In genomic region chr9:97809666-97810344, GRCh38 we compare ENCODE assay signal across 22 cellular contexts. TPM values are rescaled to one million over a fixed set of nuclear protein-coding genes. Genes with fewer than 3 reads are reported as not detected.
DNase-seq lines count a peak whose midpoint lies in the region; ATAC-seq, FAIRE-seq and TF ChIP-seq lines count a peak whose summit lies in the region.
"Had no signal": no experiment of that assay in that cellular context is flagged by ENCODE, and none has a peak within 500 bp of the region (broad histone marks: within the 10 kb centered on the region; RNA-seq: fewer than 3 reads in every experiment).

No MANE protein-coding gene starts in this region.

- H3K9me3 Mint-ChIP-seq in natural killer cell, result no peaks in the 10 kb centered on the region
- H3K9me3 Mint-ChIP-seq: nephron had no signal

- H3K4me2 ChIP-seq in keratinocyte (ENCODE audit: control insufficient read depth, extremely low read depth, insufficient read depth, low read depth, low read length) (peak overlapping the region; percentile 43), MM.1S (ENCODE audit: low read depth, low read length) (no peak overlapping the region)

- no peak for ATAC-seq in natural killer cell

- no peaks in the 10 kb centered on the region for H3K36me3 Mint-ChIP-seq in natural killer cell

- no peak overlapping the region for H3K4me3 Mint-ChIP-seq in natural killer cell
- H3K4me3 Mint-ChIP-seq: nephron had no signal

- peaks cover 53% of the 10 kb centered on the region for H3K4me1 ChIP-seq in keratinocyte (ENCODE audit: control insufficient read depth, extremely low read depth, insufficient read depth, low read length)
- no peaks in the 10 kb centered on the region for H3K4me1 ChIP-seq in MM.1S (ENCODE audit: low read length)
- H3K4me1 ChIP-seq: stomach had no signal

- intact Hi-C loops in natural killer cell (cut with micrococcal nuclease), result no loop called here

- no peak overlapping the region for H3K27ac Mint-ChIP-seq in natural killer cell
- H3K27ac Mint-ChIP-seq: nephron had no signal

- no peak overlapping the region for H3K4me3 ChIP-seq in WERI-Rb-1 (ENCODE audit: low read depth, low read length)
- H3K4me3 ChIP-seq in keratinocyte (ENCODE audit: control insufficient read depth in 2 of 3, extremely low read depth in 1 of 3, insufficient read depth in 2 of 3, low read depth in 1 of 3, low read length in 3 of 3), result no peak overlapping the region
- H3K4me3 ChIP-seq in MM.1S (ENCODE audit: low read length), result no peak overlapping the region
- H3K4me3 ChIP-seq: stomach had no signal

- H3K9ac ChIP-seq in keratinocyte (ENCODE audit: control insufficient read depth, extremely low read depth, insufficient read depth, low read length) (no peak overlapping the region), MM.1S (ENCODE audit: low read length) (no peak overlapping the region)

- H3K27ac ChIP-seq in WERI-Rb-1 (no peak overlapping the region), keratinocyte (ENCODE audit: control insufficient read depth, insufficient read depth, low read length) (peak overlapping the region; percentile 9), MM.1S (ENCODE audit: low read length) (no peak overlapping the region)
- H3K27ac ChIP-seq: C4-2B, stomach had no signal

- no peaks in the 10 kb centered on the region for H3K4me1 Mint-ChIP-seq in natural killer cell
- H3K4me1 Mint-ChIP-seq: nephron had no signal

- H4K20me1 ChIP-seq in keratinocyte (ENCODE audit: control insufficient read depth, extremely low read depth, insufficient read depth, low read length) (no peaks in the 10 kb centered on the region), MM.1S (ENCODE audit: insufficient read depth, low read length) (no peaks in the 10 kb centered on the region)

- H3K79me2 ChIP-seq in keratinocyte (ENCODE audit: control insufficient read depth, insufficient read depth, low read length) (no peaks in the 10 kb centered on the region), MM.1S (ENCODE audit: low read length) (no peaks in the 10 kb centered on the region)

- H3K27me3 Mint-ChIP-seq in natural killer cell (ENCODE audit: low read depth in 2 of 2), result peaks cover 14 to 36% of the 10 kb centered on the region in 2 donors

- dilution Hi-C loops in keratinocyte (cut with MboI; ENCODE audit: extremely low pct_ligation_motif_present, low sequenced_read_pairs), result loop anchor here (10.0 kb wide), 1 partner anchor 55 kb away; no protein-coding TSS in a partner anchor

- H3K36me3 ChIP-seq in WERI-Rb-1 (no peaks in the 10 kb centered on the region), keratinocyte (ENCODE audit: control insufficient read depth in 2 of 2, extremely low read depth in 1 of 2, insufficient read depth in 2 of 2, low read length in 2 of 2) (no peaks in the 10 kb centered on the region), MM.1S (replicated peaks; ENCODE audit: insufficient read depth, low read length) (no peaks in the 10 kb centered on the region)
- H3K36me3 ChIP-seq: stomach had no signal

- no peaks in the 10 kb centered on the region for H3K27me3 ChIP-seq in WERI-Rb-1 (ENCODE audit: insufficient read depth, low read depth, severe bottlenecking)
- no peaks in the 10 kb centered on the region for H3K27me3 ChIP-seq in keratinocyte (ENCODE audit: control insufficient read depth, extremely low read depth, insufficient read depth, low read length)
- H3K27me3 ChIP-seq in MM.1S (replicated peaks; ENCODE audit: insufficient read depth, low read length), result no peaks in the 10 kb centered on the region

- no peak overlapping the region for H2AFZ ChIP-seq in keratinocyte (ENCODE audit: control insufficient read depth, low read length)
- no peak overlapping the region for H2AFZ ChIP-seq in MM.1S (ENCODE audit: low read length)

- TF ChIP-seq CTCF in WERI-Rb-1 (IDR thresholded peaks at IDR 0.05; ENCODE audit: low read depth, low read length) (no peak), keratinocyte (optimal IDR thresholded peaks at IDR 0.05 in 1 of 3, IDR thresholded peaks at IDR 0.05 in 1 of 3, conservative IDR thresholded peaks at IDR 0.05 in 1 of 3; ENCODE audit: extremely low read depth in 1 of 3, insufficient read depth in 2 of 3, low read length in 3 of 3) (no peak), natural killer cell (IDR thresholded peaks at IDR 0.05) (no peak), MM.1S (IDR thresholded peaks at IDR 0.05; ENCODE audit: low read length) (no peak)

- H3F3A ChIP-seq in MM.1S (ENCODE audit: insufficient read depth, low read length), result no peaks in the 10 kb centered on the region

- H3K9me1 ChIP-seq in keratinocyte (ENCODE audit: control insufficient read depth, extremely low read depth, insufficient read depth, low read length), result no peaks in the 10 kb centered on the region

- peak; percentile 66 for DNase-seq in EL
- peak; percentile 94 for DNase-seq in NCI-H146 (lab: John Stamatoyannopoulos, UW)
- peak; percentile 26 for DNase-seq in WERI-Rb-1
- no peak for DNase-seq in keratinocyte (ENCODE audit: low read depth, low spot score)
- no peak for DNase-seq in natural killer cell
- no peak for DNase-seq in NCI-H187 (lab: John Stamatoyannopoulos, UW)
- DNase-seq in DMS 273 treated with DMSO at 0.1 percent for 48 hours (lab: John Stamatoyannopoulos, UW), result no peak
- DNase-seq in MM.1S, result no peak
- DNase-seq: activated effector memory CD4-positive, alpha-beta T cell treated with anti-CD3 and anti-CD28 coated beads, Interleukin-2, amount 50 U/mL, for 16 hours; amygdala; cerebellar nuclear complex; DND-41; KG1; NCI-H82; stimulated activated CD4-positive, alpha-beta T cell treated with anti-CD3 and anti-CD28 coated beads, Interleukin-12 subunit alpha, Interleukin-12 subunit beta, amount 100 ng/mL, for 4 hours; stomach had no signal

- no peaks in the 10 kb centered on the region for H3K9me2 ChIP-seq in MM.1S (replicated peaks; ENCODE audit: insufficient read depth, low read length)

- H3K9me3 ChIP-seq in WERI-Rb-1 (ENCODE audit: severe bottlenecking) (peaks cover 6% of the 10 kb centered on the region), keratinocyte (ENCODE audit: control insufficient read depth, low read depth, low read length) (no peaks in the 10 kb centered on the region), MM.1S (replicated peaks; ENCODE audit: insufficient read depth, low read length) (no peaks in the 10 kb centered on the region)

- FAIRE-seq in keratinocyte (lab: Jason Lieb, UNC), result no peak
- FAIRE-seq: frontal cortex had no signal

RNA-seq across cellular contexts. Expression of gene FOXE1, which starts 43.2 kb away (rescaled TPM):
- 0.97 to 1.9 TPM (median 1.1 TPM) in 3 replicates for polyA plus RNA-seq in keratinocyte
- polyA plus RNA-seq in keratinocyte (2011; ENCODE audit: low read depth), result 2.5 TPM
- polyA plus RNA-seq in keratinocyte (2011; cell fraction: cytosol; rRNA removed), result 1.1 and 1.4 TPM in 2 replicates
- 3.1 and 4.7 TPM in 2 replicates for polyA plus RNA-seq in keratinocyte (2011; cell fraction: nucleus; rRNA removed)
- 1.9 and 2.1 TPM in 2 replicates for polyA plus RNA-seq in keratinocyte (2012; ENCODE audit: low replicate concordance)
- polyA minus RNA-seq in keratinocyte, result 0.58 to 1.0 TPM (median 0.92 TPM) in 3 replicates
- 3.6 TPM for polyA minus RNA-seq in keratinocyte (2011; cell fraction: cytosol; rRNA and poly(A)+ RNA removed)
- polyA minus RNA-seq in keratinocyte (2011; cell fraction: nucleus; rRNA and poly(A)+ RNA removed), result 3.6 and 5.1 TPM in 2 replicates
- total RNA-seq in natural killer cell, result not detected
- total RNA-seq: frontal cortex; lung microvascular endothelial cell; pulmonary artery endothelial cell; T-helper 1 cell treated with Interleukin-12 subunit alpha and Interleukin-12 subunit beta and Interleukin-4 antibody, amounts not matched to agents 30 ng/mL and 1 ng/mL, for 36 hours had no signal

Comparison
In these comparisons a context has a peak if more than half of its experiments do, and no peak if none do; other contexts are left out.
1. DNase-seq: peak in EL (single experiment), NCI-H146 (single experiment) and WERI-Rb-1 (single experiment); none in keratinocyte (single experiment), natural killer cell (single experiment), NCI-H187 (0 of 2), DMS 273 treated with DMSO at 0.1 percent for 48 hours (single experiment) and MM.1S (single experiment).